Comparison of ENCODE assay signal across 5 cellular contexts in the genomic region with DNA sequence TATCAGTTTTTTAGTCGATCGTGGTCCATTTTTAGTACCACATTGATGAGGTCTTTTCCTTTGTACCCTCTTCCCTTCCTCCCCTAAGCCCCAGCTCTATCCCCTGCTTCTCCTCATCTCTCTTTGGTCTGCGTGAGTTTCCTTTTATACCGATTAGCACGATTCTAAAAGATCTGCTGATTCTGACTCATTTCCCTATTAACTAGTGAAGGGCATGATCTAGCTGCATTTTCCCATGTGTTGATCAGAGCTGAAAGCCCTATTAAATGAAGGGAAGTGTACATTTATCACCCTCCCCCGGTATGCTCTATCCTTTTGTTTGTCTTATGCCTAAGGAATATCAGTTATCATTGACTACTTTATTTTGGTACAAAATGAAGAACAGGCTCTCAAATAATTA.
"Had no signal": no experiment of that assay in that cellular context is flagged by ENCODE, and none has a peak within 500 bp of the region (broad histone marks: within the 10 kb centered on the region; RNA-seq: fewer than 3 reads in every experiment).

No MANE protein-coding gene starts in this region.

- H3K27ac ChIP-seq: prostate gland had no signal

- H3K4me1 ChIP-seq: prostate gland had no signal

- H3K9me3 ChIP-seq: prostate gland had no signal

- DNase-seq: activated CD4-positive, alpha-beta T cell treated with anti-CD3 and anti-CD28 coated beads, Interleukin-2, amount 50 U/mL, for 1 hour; activated CD8-positive, alpha-beta memory T cell treated with anti-CD3 and anti-CD28 coated beads for 24 hours; activated naive CD8-positive, alpha-beta T cell treated with anti-CD3 and anti-CD28 coated beads, Interleukin-2, amount 10 ng/mL, durations not matched to agents 7 days and 5 days; immature natural killer cell had no signal

- H3K4me3 ChIP-seq: prostate gland had no signal

- H3K36me3 ChIP-seq: prostate gland had no signal
